Comparison of ENCODE assay signal across 8 cellular contexts in the genomic region with DNA sequence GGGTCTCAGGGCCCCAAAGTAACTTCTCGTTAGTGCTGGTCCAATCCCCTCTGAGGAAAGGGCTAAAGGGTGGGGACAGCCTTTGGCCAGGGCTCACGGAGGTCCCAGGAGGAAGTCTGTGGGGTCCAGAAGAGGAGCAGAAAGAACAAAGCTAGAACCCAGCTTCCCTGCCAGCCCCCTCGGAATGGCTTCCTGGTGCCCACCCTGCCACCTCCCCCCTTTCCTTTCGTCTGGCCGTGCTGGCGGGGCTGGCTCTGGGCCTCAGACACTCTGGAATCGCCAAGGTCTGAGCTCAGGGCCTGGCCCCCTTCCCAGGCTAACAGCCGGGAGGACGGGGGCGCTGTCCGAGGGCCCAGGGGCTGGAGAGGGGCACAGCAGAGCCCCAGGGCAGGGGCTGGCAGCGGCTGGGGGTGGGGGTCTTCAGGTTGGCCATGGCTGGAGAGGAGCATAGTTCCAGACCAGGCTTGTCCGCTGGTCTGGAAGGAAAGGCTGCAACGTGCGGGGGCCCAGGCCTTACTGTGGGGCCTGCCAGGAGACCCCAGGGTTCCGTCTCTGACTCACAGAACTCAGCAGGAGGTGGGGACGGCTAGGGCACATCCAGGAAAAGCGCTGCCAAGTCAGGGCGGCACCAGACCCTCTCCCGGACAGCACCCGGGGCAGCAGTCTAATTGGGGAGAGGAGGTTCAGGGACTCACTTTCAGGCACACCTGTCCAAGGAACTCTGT. TPM values are rescaled to one million over a fixed set of nuclear protein-coding genes. Genes with fewer than 3 reads are reported as not detected.
DNase-seq lines count a peak whose midpoint lies in the region; ATAC-seq and TF ChIP-seq lines count a peak whose summit lies in the region.

No MANE protein-coding gene starts in this region.

- no peaks in the 10 kb centered on the region for H3K9me3 Mint-ChIP-seq in effector memory CD8-positive, alpha-beta T cell
- H3K9me3 Mint-ChIP-seq in naive B cell = no peaks in the 10 kb centered on the region

- H3K4me1 Mint-ChIP-seq in effector memory CD8-positive, alpha-beta T cell (ENCODE audit: low read depth in 2 of 2) = peaks cover 47% of the 10 kb centered on the region in 2 donors
- peaks cover 31 to 49% (median 41%) of the 10 kb centered on the region in 3 donors for H3K4me1 Mint-ChIP-seq in naive B cell

- H3K27me3 ChIP-seq in BE2C (no peaks in the 10 kb centered on the region), NT2/D1 (ENCODE audit: insufficient read depth, insufficient read length) (no peaks in the 10 kb centered on the region)

- ATAC-seq in effector memory CD8-positive, alpha-beta T cell (replicated peaks) = no peak
- ATAC-seq in naive B cell (ENCODE audit: low read depth in 2 of 2) (no peak), HG03439 (IDR thresholded peaks at IDR 0.05; ENCODE audit: unreplicated experiment) (no peak), HG03196 (IDR thresholded peaks at IDR 0.05; ENCODE audit: unreplicated experiment) (no peak)

- H3K9me3 ChIP-seq in BE2C (no peaks in the 10 kb centered on the region), NT2/D1 (ENCODE audit: insufficient read depth, low read length) (no peaks in the 10 kb centered on the region)

- H3K27me3 Mint-ChIP-seq in effector memory CD8-positive, alpha-beta T cell = no peaks in the 10 kb centered on the region
- no peaks in the 10 kb centered on the region for H3K27me3 Mint-ChIP-seq in naive B cell

- DNase-seq in BE2C (no peak), NT2/D1 (ENCODE audit: low read depth, low spot score) (no peak), naive B cell (no peak), NOMO-1 treated with dmso at 0.1 percent for 144 hours (lab: John Stamatoyannopoulos, UW; ENCODE audit: unreplicated experiment) (no peak), 8988T (no peak)
- no peak for DNase-seq in effector memory CD8-positive, alpha-beta T cell

- peaks cover 6% of the 10 kb centered on the region for H3K36me3 Mint-ChIP-seq in effector memory CD8-positive, alpha-beta T cell (ENCODE audit: insufficient read depth)
- H3K36me3 Mint-ChIP-seq in naive B cell = no peaks in the 10 kb centered on the region

- peak overlapping the region; percentile 83 to 84 for H3K27ac Mint-ChIP-seq in effector memory CD8-positive, alpha-beta T cell
- peak overlapping the region in 4 of 6 donors; percentile 49 to 60 (median 56) for H3K27ac Mint-ChIP-seq in naive B cell

- no peak for TF ChIP-seq CTCF in BE2C (IDR thresholded peaks at IDR 0.05; ENCODE audit: low read depth, low read length)

- H3K36me3 ChIP-seq in BE2C (no peaks in the 10 kb centered on the region), NT2/D1 (ENCODE audit: insufficient read depth, insufficient read length, low read length) (no peaks in the 10 kb centered on the region)

- H3K4me3 ChIP-seq in BE2C (ENCODE audit: low read depth, low read length) = peak overlapping the region; percentile 53; the same call in 1 of the 2 replicates
- H3K4me3 ChIP-seq in NT2/D1 (ENCODE audit: insufficient read length, low read depth) = peak overlapping the region; percentile 36

- H3K4me1 ChIP-seq in BE2C = peaks cover 16% of the 10 kb centered on the region
- peaks cover 46% of the 10 kb centered on the region for H3K4me1 ChIP-seq in NT2/D1 (ENCODE audit: insufficient read depth, insufficient read length)

- peak overlapping the region; percentile 85 for H3K9ac ChIP-seq in NT2/D1 (ENCODE audit: insufficient read length, low read depth)

- peak overlapping the region; percentile 66 to 85 for H3K4me3 Mint-ChIP-seq in effector memory CD8-positive, alpha-beta T cell
- peak overlapping the region; percentile 62 to 86 (median 74) for H3K4me3 Mint-ChIP-seq in naive B cell

RNA-seq across cellular contexts. Expression of a gene that starts 0.8 kb away (rescaled TPM):
- polyA plus RNA-seq in BE2C (2012; ENCODE audit: insufficient read depth, insufficient read length, low read depth) = 99.8 TPM
- polyA plus RNA-seq in naive B cell (ENCODE audit: low read depth in 6 of 6) = 10 to 100 TPM; 12.5 to 40.5 (median 23.0) TPM

RNA-seq across cellular contexts. Expression of a gene that starts 11.3 kb away (rescaled TPM):
- polyA plus RNA-seq in BE2C (2012; ENCODE audit: insufficient read depth, insufficient read length, low read depth) = 321 TPM
- 10 to 100 TPM; 56.9 to 74.5 (median 69.8) TPM for polyA plus RNA-seq in naive B cell (ENCODE audit: low read depth in 6 of 6)

RNA-seq across cellular contexts. Expression of a gene that starts 13.4 kb away (rescaled TPM):
- 68.0 TPM for polyA plus RNA-seq in BE2C (2012; ENCODE audit: insufficient read depth, insufficient read length, low read depth)
- polyA plus RNA-seq in naive B cell (ENCODE audit: low read depth in 6 of 6) = 10 to 100 TPM; 44.3 to 82.6 (median 61.8) TPM

RNA-seq across cellular contexts. Expression of a gene that starts 16.9 kb away (rescaled TPM):
- polyA plus RNA-seq in BE2C (2012; ENCODE audit: insufficient read depth, insufficient read length, low read depth) = 3.9 TPM
- 10 to 100 TPM in 4 of 6 donors, 1 to 10 TPM in 2; 5.5 to 18.3 (median 11.6) TPM for polyA plus RNA-seq in naive B cell (ENCODE audit: low read depth in 6 of 6)

RNA-seq across cellular contexts. Expression of a gene that starts 34.1 kb away (rescaled TPM):
- 66.9 TPM for polyA plus RNA-seq in BE2C (2012; ENCODE audit: insufficient read depth, insufficient read length, low read depth)
- 10 to 100 TPM; 21.8 to 40.0 (median 27.2) TPM for polyA plus RNA-seq in naive B cell (ENCODE audit: low read depth in 6 of 6)
